Comparison of ENCODE assay signal across 30 cellular contexts in genomic region chr3:32545305-32545704, GRCh38.
"Had no signal": no experiment of that assay in that cellular context is flagged by ENCODE, and none has a peak within 500 bp of the region (broad histone marks: within the 10 kb centered on the region; RNA-seq: fewer than 3 reads in every experiment).

No MANE protein-coding gene starts in this region.

- H3K27me3 Mint-ChIP-seq: activated CD4-positive, alpha-beta memory T cell treated with anti-CD3 and anti-CD28 coated beads for 36 hours; activated CD4-positive, alpha-beta T cell treated with anti-CD3 and anti-CD28 coated beads for 36 hours; activated CD4-positive, alpha-beta T cell treated with anti-CD3 and anti-CD28 coated beads, Interleukin-2, amount 10 ng/mL, durations not matched to agents 24 days and 14 days; activated CD8-positive, alpha-beta memory T cell treated with anti-CD3 and anti-CD28 coated beads, Interleukin-2, amount 10 ng/mL, durations not matched to agents 7 days and 5 days; activated naive CD4-positive, alpha-beta T cell treated with anti-CD3 and anti-CD28 coated beads, Interleukin-2, amount 10 ng/mL, durations not matched to agents 7 days and 5 days; activated naive CD8-positive, alpha-beta T cell treated with anti-CD3 and anti-CD28 coated beads, Interleukin-2, amount 10 ng/mL, durations not matched to agents 7 days and 5 days; brain; dendritic cell treated with granulocyte-macrophage colony-stimulating factor and Interleukin-4, amounts not matched to agents 40 ng/mL and 50 ng/mL, for 4 days had no signal

- H3K4me1 ChIP-seq: ascending aorta, breast epithelium had no signal

- H3K9me3 ChIP-seq: ascending aorta, breast epithelium had no signal

- H3K9me3 Mint-ChIP-seq: activated CD4-positive, alpha-beta memory T cell treated with anti-CD3 and anti-CD28 coated beads for 36 hours; activated CD4-positive, alpha-beta T cell treated with anti-CD3 and anti-CD28 coated beads, Interleukin-2, amount 10 ng/mL, durations not matched to agents 24 days and 14 days; activated naive CD4-positive, alpha-beta T cell treated with anti-CD3 and anti-CD28 coated beads, Interleukin-2, amount 10 ng/mL, durations not matched to agents 7 days and 5 days; activated naive CD8-positive, alpha-beta T cell treated with anti-CD3 and anti-CD28 coated beads, Interleukin-2, amount 10 ng/mL, durations not matched to agents 7 days and 5 days; activated T-helper 1 cell treated with anti-CD3 and anti-CD28 coated beads, Interleukin-12 subunit alpha, Interleukin-12 subunit beta, Interleukin-2, Interleukin-4 antibody, amounts not matched to agents 30 ng/mL and 10 ng/mL and 1 ng/mL, durations not matched to agents 14 hours and 24 hours and 36 hours; brain; dendritic cell treated with granulocyte-macrophage colony-stimulating factor and Interleukin-4, amounts not matched to agents 40 ng/mL and 50 ng/mL, for 4 days; endodermal cell had no signal

- H3K27me3 ChIP-seq: ascending aorta, breast epithelium, cardiac muscle cell, dorsolateral prefrontal cortex had no signal

- H3K4me1 Mint-ChIP-seq: activated naive CD4-positive, alpha-beta T cell treated with anti-CD3 and anti-CD28 coated beads, Interleukin-2, amount 10 ng/mL, durations not matched to agents 7 days and 5 days; endodermal cell had no signal

- ATAC-seq: activated CD4-positive, alpha-beta T cell treated with anti-CD3 and anti-CD28 coated beads for 36 hours; activated CD8-positive, alpha-beta memory T cell treated with anti-CD3 and anti-CD28 coated beads, Interleukin-2, amount 10 ng/mL, durations not matched to agents 7 days and 5 days; esophagus mucosa had no signal

- H3K36me3 ChIP-seq: breast epithelium had no signal

- H3K36me3 Mint-ChIP-seq: activated naive CD4-positive, alpha-beta T cell treated with anti-CD3 and anti-CD28 coated beads, Interleukin-2, amount 50 U/mL, for 72 hours had no signal

- H3K27ac ChIP-seq: ascending aorta, breast epithelium, cardiac muscle cell, coronary artery had no signal

- H3K4me3 Mint-ChIP-seq: activated CD4-positive, alpha-beta memory T cell treated with anti-CD3 and anti-CD28 coated beads for 36 hours; activated CD4-positive, alpha-beta T cell treated with anti-CD3 and anti-CD28 coated beads for 36 hours; activated CD4-positive, alpha-beta T cell treated with anti-CD3 and anti-CD28 coated beads, Interleukin-2, amount 10 ng/mL, durations not matched to agents 24 days and 14 days; activated CD8-positive, alpha-beta memory T cell treated with anti-CD3 and anti-CD28 coated beads, Interleukin-2, amount 10 ng/mL, durations not matched to agents 7 days and 5 days; activated CD8-positive, alpha-beta T cell treated with anti-CD3 and anti-CD28 coated beads, Interleukin-2, amount 10 ng/mL, durations not matched to agents 7 days and 5 days; activated naive CD4-positive, alpha-beta T cell treated with anti-CD3 and anti-CD28 coated beads, Interleukin-2, amount 10 ng/mL, durations not matched to agents 7 days and 5 days; activated naive CD8-positive, alpha-beta T cell treated with anti-CD3 and anti-CD28 coated beads, Interleukin-2, amount 10 ng/mL, durations not matched to agents 7 days and 5 days; activated T-helper 1 cell treated with anti-CD3 and anti-CD28 coated beads, Interleukin-12 subunit alpha, Interleukin-12 subunit beta, Interleukin-2, Interleukin-4 antibody, amounts not matched to agents 30 ng/mL and 10 ng/mL and 1 ng/mL, durations not matched to agents 14 hours and 24 hours and 36 hours; brain; dendritic cell treated with granulocyte-macrophage colony-stimulating factor and Interleukin-4, amounts not matched to agents 40 ng/mL and 50 ng/mL, for 4 days; endodermal cell had no signal

- DNase-seq: activated CD4-positive, alpha-beta memory T cell treated with anti-CD3 and anti-CD28 coated beads for 36 hours; activated CD4-positive, alpha-beta T cell treated with anti-CD3 and anti-CD28 coated beads for 36 hours; activated CD4-positive, alpha-beta T cell treated with anti-CD3 and anti-CD28 coated beads, Interleukin-2, amount 10 ng/mL, durations not matched to agents 24 days and 14 days; activated CD4-positive, CD25-positive, alpha-beta regulatory T cell; activated CD4-positive, CD25-positive, alpha-beta regulatory T cell treated with anti-CD3 and anti-CD28 coated beads, Interleukin-2, amount 50 U/mL, for 72 hours; activated CD8-positive, alpha-beta memory T cell treated with anti-CD3 and anti-CD28 coated beads, Interleukin-2, amount 10 ng/mL, durations not matched to agents 7 days and 5 days; activated CD8-positive, alpha-beta memory T cell treated with anti-CD3 and anti-CD28 coated beads, Interleukin-2, amount 50 U/mL, for 4 hours; activated CD8-positive, alpha-beta T cell treated with anti-CD3 and anti-CD28 coated beads, Interleukin-2, amount 10 ng/mL, durations not matched to agents 7 days and 5 days; activated gamma-delta T cell; activated naive CD4-positive, alpha-beta T cell; activated naive CD4-positive, alpha-beta T cell treated with anti-CD3 and anti-CD28 coated beads, Interleukin-2, amount 10 ng/mL, durations not matched to agents 7 days and 5 days; activated naive CD8-positive, alpha-beta T cell treated with anti-CD3 and anti-CD28 coated beads, Interleukin-2, amount 10 ng/mL, durations not matched to agents 7 days and 5 days; activated T-cell treated with anti-CD3 and anti-CD28 coated beads, Interleukin-2, amount 50 U/mL, for 1 hour; activated T-cell treated with anti-CD3 and anti-CD28 coated beads, Interleukin-2, amount 50 U/mL, for 48 hours; central memory CD4-positive, alpha-beta T cell; dorsolateral prefrontal cortex; effector memory CD4-positive, alpha-beta T cell; endodermal cell; foreskin fibroblast; T-helper 1 cell; T-helper 2 cell had no signal

- H3K27ac Mint-ChIP-seq: activated CD4-positive, alpha-beta T cell treated with anti-CD3 and anti-CD28 coated beads, Interleukin-2, amount 10 ng/mL, durations not matched to agents 24 days and 14 days; activated CD8-positive, alpha-beta memory T cell treated with anti-CD3 and anti-CD28 coated beads, Interleukin-2, amount 10 ng/mL, durations not matched to agents 7 days and 5 days; activated CD8-positive, alpha-beta T cell treated with anti-CD3 and anti-CD28 coated beads, Interleukin-2, amount 10 ng/mL, durations not matched to agents 7 days and 5 days; activated naive CD4-positive, alpha-beta T cell treated with anti-CD3 and anti-CD28 coated beads, Interleukin-2, amount 10 ng/mL, durations not matched to agents 7 days and 5 days; activated naive CD8-positive, alpha-beta T cell treated with anti-CD3 and anti-CD28 coated beads, Interleukin-2, amount 10 ng/mL, durations not matched to agents 7 days and 5 days; dendritic cell treated with granulocyte-macrophage colony-stimulating factor and Interleukin-4, amounts not matched to agents 40 ng/mL and 50 ng/mL, for 4 days; endodermal cell had no signal

- H3K4me3 ChIP-seq: ascending aorta, breast epithelium, cardiac muscle cell, coronary artery, dorsolateral prefrontal cortex had no signal
